16 cellular contexts compared by ENCODE assay signal in the genomic region with DNA sequence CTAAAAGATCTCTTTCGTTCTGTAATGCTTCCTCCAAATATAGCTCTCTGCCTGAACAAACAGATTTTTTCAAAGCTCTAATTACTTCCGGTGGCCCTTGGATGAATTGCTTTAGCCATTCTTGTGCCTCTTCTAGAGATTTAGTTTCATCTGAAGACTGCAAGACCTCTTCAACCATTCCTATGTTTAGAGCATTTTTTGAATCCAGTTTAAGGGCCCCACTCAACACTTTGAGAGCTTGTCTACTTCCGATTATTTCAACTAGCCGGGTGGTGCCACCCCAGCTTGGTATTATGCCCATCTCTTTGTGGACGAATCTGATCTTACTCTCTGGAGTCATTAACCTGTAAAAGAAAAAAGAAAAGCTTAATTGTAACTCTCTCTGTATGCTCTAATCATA. TPM values are rescaled to one million over a fixed set of nuclear protein-coding genes. Genes with fewer than 3 reads are reported as not detected.
DNase-seq lines count a peak whose midpoint lies in the region; ATAC-seq and TF ChIP-seq lines count a peak whose summit lies in the region.
"Had no signal": no experiment of that assay in that cellular context is flagged by ENCODE, and none has a peak within 500 bp of the region (broad histone marks: within the 10 kb centered on the region; RNA-seq: fewer than 3 reads in every experiment).

No MANE protein-coding gene starts in this region.

- no peaks in the 10 kb centered on the region for H3K9me3 Mint-ChIP-seq in CD8-positive, alpha-beta T cell
- H3K9me3 Mint-ChIP-seq in GM23338 (no peaks in the 10 kb centered on the region), nephron progenitor cell (no peaks in the 10 kb centered on the region)
- H3K9me3 Mint-ChIP-seq in activated T-helper 17 cell treated with anti-CD3 and anti-CD28 coated beads, Interleukin-2, amount 50 U/mL, for 72 hours: no peaks in the 10 kb centered on the region

- no peak for DNase-seq in CD8-positive, alpha-beta T cell
- DNase-seq in GM23338 (ENCODE audit: low spot score): no peak
- no peak for DNase-seq in nephron progenitor cell
- DNase-seq in GM20000 (ENCODE audit: low spot score): no peak
- DNase-seq in left lobe of liver (ENCODE audit: low spot score): no peak
- DNase-seq in NCI-H187 treated with DMSO at 0.1 percent for 48 hours (lab: John Stamatoyannopoulos, UW): no peak
- DNase-seq: activated CD8-positive, alpha-beta memory T cell treated with anti-CD3 and anti-CD28 coated beads, Interleukin-2, amount 10 ng/mL, durations not matched to agents 7 days and 5 days; activated naive CD4-positive, alpha-beta T cell treated with anti-CD3 and anti-CD28 coated beads, Interleukin-2, amount 50 U/mL, for 16 hours; esophagus squamous epithelium; mesendoderm; NCI-H2171; stimulated activated CD4-positive, alpha-beta T cell treated with anti-CD3 and anti-CD28 coated beads, Interleukin-4, amount 100 ng/mL, for 1 hour; WERI-Rb-1 had no signal

- no peak overlapping the region for H2AFZ ChIP-seq in GM23338

- no peak for TF ChIP-seq CTCF in CD8-positive, alpha-beta T cell (IDR thresholded peaks at IDR 0.05)
- no peak for TF ChIP-seq CTCF in GM23338 (conservative IDR thresholded peaks at IDR 0.05; ENCODE audit: low read depth in 2 of 2)
- no peak for TF ChIP-seq CTCF in nephron progenitor cell (IDR thresholded peaks at IDR 0.05)
- TF ChIP-seq CTCF in GM20000 (IDR thresholded peaks at IDR 0.05; ENCODE audit: extremely low read depth, missing control alignments): no peak

- no peak overlapping the region for H3K4me3 Mint-ChIP-seq in CD8-positive, alpha-beta T cell
- H3K4me3 Mint-ChIP-seq in GM23338: no peak overlapping the region
- H3K4me3 Mint-ChIP-seq in activated T-helper 17 cell treated with anti-CD3 and anti-CD28 coated beads, Interleukin-2, amount 50 U/mL, for 72 hours: peak overlapping the region; percentile 45
- no peak overlapping the region for H3K4me3 Mint-ChIP-seq in nephron progenitor cell
- H3K4me3 Mint-ChIP-seq: activated CD8-positive, alpha-beta memory T cell treated with anti-CD3 and anti-CD28 coated beads, Interleukin-2, amount 10 ng/mL, durations not matched to agents 7 days and 5 days had no signal

- H3K36me3 Mint-ChIP-seq in CD8-positive, alpha-beta T cell: peaks cover 56% of the 10 kb centered on the region
- H3K36me3 Mint-ChIP-seq in GM23338 (ENCODE audit: low read depth) (peaks cover 23% of the 10 kb centered on the region), nephron progenitor cell (ENCODE audit: low read depth) (peaks cover 55% of the 10 kb centered on the region)
- H3K36me3 Mint-ChIP-seq in activated T-helper 17 cell treated with anti-CD3 and anti-CD28 coated beads, Interleukin-2, amount 50 U/mL, for 72 hours (ENCODE audit: low read depth): peaks cover 77% of the 10 kb centered on the region

- H3K4me1 Mint-ChIP-seq in CD8-positive, alpha-beta T cell (ENCODE audit: low read depth): peaks cover 42% of the 10 kb centered on the region
- H3K4me1 Mint-ChIP-seq in GM23338 (peaks cover 22% of the 10 kb centered on the region), nephron progenitor cell (peaks cover 13% of the 10 kb centered on the region)
- H3K4me1 Mint-ChIP-seq in activated T-helper 17 cell treated with anti-CD3 and anti-CD28 coated beads, Interleukin-2, amount 50 U/mL, for 72 hours: peaks cover 34% of the 10 kb centered on the region

- H4K20me1 ChIP-seq in GM23338 (replicated peaks; ENCODE audit: insufficient read depth): no peaks in the 10 kb centered on the region; the same call in none of the 2 replicates

- H3K27ac Mint-ChIP-seq in CD8-positive, alpha-beta T cell: peak overlapping the region; percentile 75
- H3K27ac Mint-ChIP-seq in GM23338: peak overlapping the region; percentile 40
- peak overlapping the region; percentile 37 for H3K27ac Mint-ChIP-seq in activated T-helper 17 cell treated with anti-CD3 and anti-CD28 coated beads, Interleukin-2, amount 50 U/mL, for 72 hours
- H3K27ac Mint-ChIP-seq in nephron progenitor cell: peak overlapping the region; percentile 64

- CTCF ChIA-PET in CD8-positive, alpha-beta T cell (lab: Charles Lee): interaction anchor here (1.4 kb wide), 1 partner anchor 23 kb away, joined by 6 read pairs; the partner anchor contains the start of gene RNF146

- no peaks in the 10 kb centered on the region for H3F3A ChIP-seq in GM23338 (replicated peaks; ENCODE audit: low read depth)

- H3K36me3 ChIP-seq in CD8-positive, alpha-beta T cell (ENCODE audit: insufficient read depth, low read length): peaks cover 11% of the 10 kb centered on the region
- H3K36me3 ChIP-seq in GM23338 (ENCODE audit: insufficient read depth): peaks cover 5% of the 10 kb centered on the region; the same call in 1 of the 2 replicates

- no peaks in the 10 kb centered on the region for H3K27me3 Mint-ChIP-seq in CD8-positive, alpha-beta T cell (ENCODE audit: low read depth)
- H3K27me3 Mint-ChIP-seq in GM23338 (ENCODE audit: insufficient read depth, low read depth, poor library complexity) (no peaks in the 10 kb centered on the region), nephron progenitor cell (ENCODE audit: low read depth, poor library complexity) (no peaks in the 10 kb centered on the region)
- H3K27me3 Mint-ChIP-seq in activated T-helper 17 cell treated with anti-CD3 and anti-CD28 coated beads, Interleukin-2, amount 50 U/mL, for 72 hours: no peaks in the 10 kb centered on the region
- H3K27me3 Mint-ChIP-seq: activated CD8-positive, alpha-beta memory T cell treated with anti-CD3 and anti-CD28 coated beads, Interleukin-2, amount 10 ng/mL, durations not matched to agents 7 days and 5 days had no signal

- no peak overlapping the region for H3K4me3 ChIP-seq in CD8-positive, alpha-beta T cell (ENCODE audit: low read depth, low read length)
- no peak overlapping the region for H3K4me3 ChIP-seq in GM23338
- H3K4me3 ChIP-seq: esophagus squamous epithelium, thoracic aorta had no signal

- POLR2A ChIA-PET in CD8-positive, alpha-beta T cell (lab: Charles Lee): interaction anchor here (1.1 to 2.0 kb wide), 2 partner anchors 15 to 23 kb away, joined by 4 to 5 read pairs; partner anchors contain the start of gene RNF146

- no peaks in the 10 kb centered on the region for H3K9me3 ChIP-seq in CD8-positive, alpha-beta T cell (ENCODE audit: low read length)
- H3K9me3 ChIP-seq: esophagus squamous epithelium, thoracic aorta had no signal

- H3K79me2 ChIP-seq in GM23338 (replicated peaks; ENCODE audit: insufficient read depth): no peaks in the 10 kb centered on the region; the same call in 1 of the 2 replicates

- H3K27me3 ChIP-seq in CD8-positive, alpha-beta T cell (ENCODE audit: insufficient read depth, low read length): no peaks in the 10 kb centered on the region
- no peaks in the 10 kb centered on the region for H3K27me3 ChIP-seq in GM23338 (ENCODE audit: insufficient read depth)
- H3K27me3 ChIP-seq: esophagus squamous epithelium had no signal

- H3K4me1 ChIP-seq in CD8-positive, alpha-beta T cell (ENCODE audit: insufficient read depth, low read length): no peaks in the 10 kb centered on the region
- peaks cover 18% of the 10 kb centered on the region for H3K4me1 ChIP-seq in GM23338 (ENCODE audit: insufficient read depth)

- ATAC-seq in CD8-positive, alpha-beta T cell: no peak
- ATAC-seq in GM23338: no peak
- no peak for ATAC-seq in activated T-helper 17 cell treated with anti-CD3 and anti-CD28 coated beads, Interleukin-2, amount 50 U/mL, for 72 hours (replicated peaks)
- no peak for ATAC-seq in left lobe of liver
- ATAC-seq: activated CD8-positive, alpha-beta memory T cell treated with anti-CD3 and anti-CD28 coated beads, Interleukin-2, amount 10 ng/mL, durations not matched to agents 7 days and 5 days; Right ventricle myocardium inferior had no signal

- H3K27ac ChIP-seq in CD8-positive, alpha-beta T cell (ENCODE audit: low read depth, low read length): no peak overlapping the region
- peak overlapping the region; percentile 21; the same call in 1 of the 2 replicates for H3K27ac ChIP-seq in GM23338 (ENCODE audit: low read depth)
- H3K27ac ChIP-seq: esophagus squamous epithelium, WERI-Rb-1 had no signal

- intact Hi-C loops in CD8-positive, alpha-beta T cell (cut with DNase I, micrococcal nuclease): no loop called here

- no peaks in the 10 kb centered on the region for H3K9me2 ChIP-seq in GM23338 (ENCODE audit: insufficient read depth)

- no peak overlapping the region for H3K4me2 ChIP-seq in GM23338

TF ChIP-seq in GM23338, 12 proteins besides CTCF, POLR2A, EP300 and RAD21 (continues in another document):
- TF ChIP-seq JUNB (IDR thresholded peaks at IDR 0.05; ENCODE audit: unreplicated experiment) (no peak), CREB1 (CRISPR knock-in tag; IDR thresholded peaks at IDR 0.05; ENCODE audit: low read depth) (no peak), ZNF114 (CRISPR knock-in tag; IDR thresholded peaks at IDR 0.05) (no peak), POLR2AphosphoS5 (IDR thresholded peaks at IDR 0.05; ENCODE audit: low read depth) (no peak), EZH2 (IDR thresholded peaks at IDR 0.05; ENCODE audit: low read depth, unreplicated experiment) (no peak), EZH2phosphoT487 (IDR thresholded peaks at IDR 0.05; ENCODE audit: unreplicated experiment) (no peak)
- TF ChIP-seq, protein P1, sequence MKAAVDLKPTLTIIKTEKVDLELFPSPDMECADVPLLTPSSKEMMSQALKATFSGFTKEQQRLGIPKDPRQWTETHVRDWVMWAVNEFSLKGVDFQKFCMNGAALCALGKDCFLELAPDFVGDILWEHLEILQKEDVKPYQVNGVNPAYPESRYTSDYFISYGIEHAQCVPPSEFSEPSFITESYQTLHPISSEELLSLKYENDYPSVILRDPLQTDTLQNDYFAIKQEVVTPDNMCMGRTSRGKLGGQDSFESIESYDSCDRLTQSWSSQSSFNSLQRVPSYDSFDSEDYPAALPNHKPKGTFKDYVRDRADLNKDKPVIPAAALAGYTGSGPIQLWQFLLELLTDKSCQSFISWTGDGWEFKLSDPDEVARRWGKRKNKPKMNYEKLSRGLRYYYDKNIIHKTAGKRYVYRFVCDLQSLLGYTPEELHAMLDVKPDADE (IDR thresholded peaks at IDR 0.05): no peak

RNA-seq across cellular contexts. Expression of gene RNF146, which starts 23.3 kb away (rescaled TPM):
- 1 to 10 TPM; 7.2 to 8.9 TPM for total RNA-seq in CD8-positive, alpha-beta T cell
- total RNA-seq in GM23338 (2014; rRNA removed; shearing (Covaris generic)): 25.6 and 43.7 TPM in 2 replicates
- 19.8 and 24.2 TPM in 2 replicates for polyA plus RNA-seq in GM23338 (2016; fragmentation: Nextera tagmentation; extraction: Ambion mirVana)
- 10 to 100 TPM; 12.8 TPM for total RNA-seq in activated T-helper 17 cell treated with anti-CD3 and anti-CD28 coated beads, Interleukin-2, amount 50 U/mL, for 72 hours
- 15.8 TPM for total RNA-seq in left lobe of liver

RNA-seq across cellular contexts. Expression of gene ECHDC1, which starts 53.5 kb away (rescaled TPM):
- total RNA-seq in CD8-positive, alpha-beta T cell: 1 to 10 TPM; 9.3 to 10.0 TPM
- total RNA-seq in GM23338 (2014; rRNA removed; shearing (Covaris generic)): 65.8 and 77.1 TPM in 2 replicates
- 74.9 and 98.4 TPM in 2 replicates for polyA plus RNA-seq in GM23338 (2016; fragmentation: Nextera tagmentation; extraction: Ambion mirVana)
- 10 to 100 TPM; 34.9 to 67.7 TPM for total RNA-seq in activated T-helper 17 cell treated with anti-CD3 and anti-CD28 coated beads, Interleukin-2, amount 50 U/mL, for 72 hours
- total RNA-seq in left lobe of liver: 36.6 TPM
